ENCODE assay signal across 22 cellular contexts in the genomic region with DNA sequence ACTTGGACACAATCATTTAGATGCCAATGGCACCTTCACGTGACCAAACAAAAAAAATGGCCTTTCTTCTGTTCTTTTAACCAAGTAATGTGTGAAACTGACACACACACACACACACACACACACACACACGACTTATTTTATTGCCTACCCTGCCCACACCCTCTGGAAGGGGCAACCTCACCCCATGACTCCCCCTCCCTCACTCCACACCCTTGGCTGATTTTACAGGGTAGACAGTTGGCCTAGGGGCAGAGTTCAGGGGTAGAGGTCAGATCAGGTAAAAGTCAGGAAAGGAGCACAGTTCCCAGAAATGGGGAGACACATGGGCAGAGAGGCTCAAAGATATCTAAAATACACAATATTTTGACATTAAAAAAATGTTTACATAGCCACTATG.
"Had no signal": no experiment of that assay in that cellular context is flagged by ENCODE, and none has a peak within 500 bp of the region (broad histone marks: within the 10 kb centered on the region; RNA-seq: fewer than 3 reads in every experiment).

No MANE protein-coding gene starts in this region.

- ATAC-seq: foreskin keratinocyte, gastroesophageal sphincter, heart left ventricle, lower lobe of right lung had no signal

- H3K79me2 ChIP-seq: hepatocyte had no signal

- H3K4me1 Mint-ChIP-seq: immature natural killer cell, mesothelial cell of epicardium had no signal

- DNase-seq: dermis blood vessel endothelial cell; dorsolateral prefrontal cortex; effector CD4-positive, alpha-beta T cell; effector memory CD4-positive, alpha-beta T cell; foreskin keratinocyte; heart left ventricle; hypothalamus; immature natural killer cell; islet precursor cell; kidney; kidney glomerular epithelial cell; left ventricle myocardium inferior; lower lobe of right lung; mesenchymal stem cell had no signal

- H3K27ac Mint-ChIP-seq: immature natural killer cell, mesothelial cell of epicardium had no signal

- H3K4me1 ChIP-seq: esophagus muscularis mucosa, foreskin keratinocyte, gastroesophageal sphincter, heart left ventricle, left ventricle myocardium inferior, lower lobe of right lung had no signal

- H2AFZ ChIP-seq: hepatocyte had no signal

- H3K36me3 ChIP-seq: esophagus muscularis mucosa, gastroesophageal sphincter, heart left ventricle, left ventricle myocardium inferior, lower lobe of right lung had no signal

- H3K4me3 Mint-ChIP-seq: immature natural killer cell, mesothelial cell of epicardium had no signal

- H3K4me3 ChIP-seq: coronary artery, dorsolateral prefrontal cortex, esophagus muscularis mucosa, gastroesophageal sphincter, heart left ventricle, hepatocyte, left ventricle myocardium inferior, lower lobe of right lung had no signal

- H3K9me3 ChIP-seq: esophagus muscularis mucosa, gastroesophageal sphincter, heart left ventricle, left ventricle myocardium inferior, lower lobe of right lung had no signal

- H3K9me3 Mint-ChIP-seq: immature natural killer cell, mesothelial cell of epicardium had no signal

- H3K4me2 ChIP-seq: hepatocyte had no signal

- FAIRE-seq: colon, endothelial cell of umbilical vein, frontal cortex, kidney had no signal

- H3K27me3 ChIP-seq: foreskin keratinocyte had no signal

- H3K36me3 Mint-ChIP-seq: immature natural killer cell, mesothelial cell of epicardium had no signal

- H3K27ac ChIP-seq: coronary artery, dorsolateral prefrontal cortex, esophagus muscularis mucosa, foreskin keratinocyte, gastroesophageal sphincter, heart left ventricle, hepatocyte, left ventricle myocardium inferior, lower lobe of right lung had no signal
